Comparison of ENCODE assay signal across 16 cellular contexts in the genomic region with DNA sequence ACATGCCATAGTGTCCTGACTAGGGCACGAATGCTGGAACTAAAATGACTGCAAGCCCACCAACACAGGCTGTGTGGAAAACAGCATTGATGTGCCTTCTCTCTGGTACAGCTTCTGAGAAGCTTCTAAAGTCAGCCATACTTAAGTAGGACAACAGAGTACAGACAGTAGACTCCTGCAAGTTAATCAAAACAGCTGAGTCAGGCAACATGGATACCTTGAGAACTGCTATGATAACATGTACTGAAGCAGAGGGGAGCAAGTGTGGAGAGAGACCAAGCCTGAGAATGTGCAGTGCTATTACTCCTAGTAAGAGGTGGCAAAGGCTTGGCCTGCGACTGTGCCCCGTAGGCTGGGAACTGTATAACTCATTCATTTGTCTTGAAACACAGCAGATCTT. TPM values are rescaled to one million over a fixed set of nuclear protein-coding genes. Genes with fewer than 3 reads are reported as not detected.
A peak's percentile ranks its signal among the peaks of the same experiment; 100 is the strongest.
DNase-seq lines count a peak whose midpoint lies in the region; ATAC-seq and TF ChIP-seq lines count a peak whose summit lies in the region.
"Had no signal": no experiment of that assay in that cellular context is flagged by ENCODE, and none has a peak within 500 bp of the region (broad histone marks: within the 10 kb centered on the region; RNA-seq: fewer than 3 reads in every experiment).

No MANE protein-coding gene starts in this region.

- POLR2A ChIA-PET in naive thymus-derived CD8-positive, alpha-beta T cell (lab: Charles Lee): no interaction called here

- no peak overlapping the region for H3K4ac ChIP-seq in H9 (ENCODE audit: low read depth, low read length)

- H3K23ac ChIP-seq in H9 (ENCODE audit: insufficient read length, low read depth, low read length): no peak overlapping the region

- H3K27ac ChIP-seq in BLaER1: no peak overlapping the region
- H3K27ac ChIP-seq in H9 (ENCODE audit: insufficient read length, low read depth, low read length): no peak overlapping the region
- H3K27ac ChIP-seq: esophagus muscularis mucosa, SJSA1, stomach had no signal

- H3K18ac ChIP-seq in H9 (ENCODE audit: insufficient read length, low read depth, low read length): no peak overlapping the region

- peaks cover 5% of the 10 kb centered on the region for H3K23me2 ChIP-seq in H9 (ENCODE audit: insufficient read length, low read depth, low read length, poor library complexity, severe bottlenecking)

- no peak overlapping the region for H3K4me3 ChIP-seq in BLaER1
- H3K4me3 ChIP-seq: SJSA1 had no signal

- H3K4me3 Mint-ChIP-seq in H9: peak overlapping the region; percentile 69 to 88
- peak overlapping the region; percentile 89 for H3K4me3 Mint-ChIP-seq in activated naive CD8-positive, alpha-beta T cell treated with anti-CD3 and anti-CD28 coated beads, Interleukin-2, amount 50 U/mL, for 24 hours
- peak overlapping the region; percentile 25 to 96 (median 70) for H3K4me3 Mint-ChIP-seq in naive thymus-derived CD8-positive, alpha-beta T cell

- no peaks in the 10 kb centered on the region for H3K9me3 Mint-ChIP-seq in H9
- no peaks in the 10 kb centered on the region for H3K9me3 Mint-ChIP-seq in activated naive CD8-positive, alpha-beta T cell treated with anti-CD3 and anti-CD28 coated beads, Interleukin-2, amount 50 U/mL, for 24 hours
- H3K9me3 Mint-ChIP-seq in naive thymus-derived CD8-positive, alpha-beta T cell: no peaks in the 10 kb centered on the region

- no peaks in the 10 kb centered on the region for H3K27me3 ChIP-seq in BLaER1
- H3K27me3 ChIP-seq in H9 (ENCODE audit: insufficient read depth, low read length): no peaks in the 10 kb centered on the region
- H3K27me3 ChIP-seq: esophagus muscularis mucosa, SJSA1, stomach had no signal

- intact Hi-C loops in head of caudate nucleus (cut with DNase I): loop anchor here (5.0 to 10.0 kb wide), 2 partner anchors 75 to 338 kb away; a partner anchor contains a TSS

- H4K8ac ChIP-seq in H9 (replicated peaks; ENCODE audit: insufficient read length, low read depth, low read length): no peak overlapping the region

- H2AFZ ChIP-seq in H9 (ENCODE audit: low read length): no peak overlapping the region

- ATAC-seq in activated naive CD8-positive, alpha-beta T cell treated with anti-CD3 and anti-CD28 coated beads, Interleukin-2, amount 50 U/mL, for 24 hours: no peak
- ATAC-seq in naive thymus-derived CD8-positive, alpha-beta T cell: no peak
- no peak for ATAC-seq in HG03469 (IDR thresholded peaks at IDR 0.05; ENCODE audit: unreplicated experiment)

- peaks cover 13% of the 10 kb centered on the region; the same call in 1 of the 2 replicates for H3K79me2 ChIP-seq in H9 (ENCODE audit: insufficient read depth, low read length)

- H3K36me3 Mint-ChIP-seq in H9 (ENCODE audit: insufficient read depth in 1 of 3, low read depth in 3 of 3): peaks cover 5 to 14% (median 12%) of the 10 kb centered on the region in 3 experiments; a peak in 5 of 7 replicates
- H3K36me3 Mint-ChIP-seq in activated naive CD8-positive, alpha-beta T cell treated with anti-CD3 and anti-CD28 coated beads, Interleukin-2, amount 50 U/mL, for 24 hours (ENCODE audit: low read depth): peaks cover 25% of the 10 kb centered on the region
- H3K36me3 Mint-ChIP-seq in naive thymus-derived CD8-positive, alpha-beta T cell: peaks cover 0 to 14% (median 7%) of the 10 kb centered on the region in 3 donors

- no peak overlapping the region for H4K91ac ChIP-seq in H9 (ENCODE audit: insufficient read length, low read depth, low read length)

- H2BK15ac ChIP-seq in H9 (ENCODE audit: low read depth, low read length): no peak overlapping the region

- H3K14ac ChIP-seq in H9 (ENCODE audit: insufficient read depth, low read length): no peak overlapping the region

- H2BK5ac ChIP-seq in H9 (ENCODE audit: insufficient read length, low read length): no peak overlapping the region

- no peaks in the 10 kb centered on the region for H3K79me1 ChIP-seq in H9 (ENCODE audit: insufficient read depth, low read depth, low read length, poor library complexity, severe bottlenecking)

- H3K4me1 Mint-ChIP-seq in H9: peaks cover 16 to 17% of the 10 kb centered on the region in 2 experiments
- peaks cover 55% of the 10 kb centered on the region for H3K4me1 Mint-ChIP-seq in activated naive CD8-positive, alpha-beta T cell treated with anti-CD3 and anti-CD28 coated beads, Interleukin-2, amount 50 U/mL, for 24 hours
- peaks cover 25 to 61% (median 58%) of the 10 kb centered on the region in 4 donors for H3K4me1 Mint-ChIP-seq in naive thymus-derived CD8-positive, alpha-beta T cell

- H3K27me3 Mint-ChIP-seq in H9 (ENCODE audit: low read depth): peaks cover 9% of the 10 kb centered on the region
- no peaks in the 10 kb centered on the region for H3K27me3 Mint-ChIP-seq in activated naive CD8-positive, alpha-beta T cell treated with anti-CD3 and anti-CD28 coated beads, Interleukin-2, amount 50 U/mL, for 24 hours
- no peaks in the 10 kb centered on the region for H3K27me3 Mint-ChIP-seq in naive thymus-derived CD8-positive, alpha-beta T cell

- H2BK12ac ChIP-seq in H9 (ENCODE audit: insufficient read length, low read depth, low read length): no peak overlapping the region

- no peak overlapping the region for H2BK120ac ChIP-seq in H9 (ENCODE audit: low read depth, low read length, poor library complexity, severe bottlenecking)

- H3K9me3 ChIP-seq in BLaER1: no peaks in the 10 kb centered on the region
- no peaks in the 10 kb centered on the region for H3K9me3 ChIP-seq in H9 (ENCODE audit: control insufficient read depth, low read depth, low read length)
- H3K9me3 ChIP-seq: esophagus muscularis mucosa, SJSA1, stomach had no signal

- H3K4me2 ChIP-seq in BLaER1 (peak overlapping the region; percentile 92), H9 (ENCODE audit: insufficient read depth, insufficient read length, low read length) (no peak overlapping the region)

- H3K27ac Mint-ChIP-seq in H9: 0 out of 7 replicates have a peak overlapping the region, but pooled peaks of 1 of the 3 experiments have one; percentile 17
- peak overlapping the region; percentile 65 for H3K27ac Mint-ChIP-seq in activated naive CD8-positive, alpha-beta T cell treated with anti-CD3 and anti-CD28 coated beads, Interleukin-2, amount 50 U/mL, for 24 hours
- H3K27ac Mint-ChIP-seq in naive thymus-derived CD8-positive, alpha-beta T cell: peak overlapping the region in 6 of 10 donors; percentile 5 to 91 (median 56)

- WGBS in H9 (ENCODE audit: extremely low coverage, insufficient read length, low lambda C conversion rate): no CpG with 5 or more reads among the region's 3 CpGs

- H4K5ac ChIP-seq in H9 (ENCODE audit: insufficient read length, low read depth, low read length): no peak overlapping the region

- no peak overlapping the region for H2AK5ac ChIP-seq in H9 (ENCODE audit: insufficient read length, low read length)

- no peak for TF ChIP-seq CTCF in H9 (conservative IDR thresholded peaks at IDR 0.05)

- H3K56ac ChIP-seq in H9 (ENCODE audit: insufficient read length, low read depth, low read length): no peak overlapping the region

- no peak overlapping the region for H3T11ph ChIP-seq in H9 (ENCODE audit: low read length)

- H4K20me1 ChIP-seq in BLaER1: peaks cover 62% of the 10 kb centered on the region
- no peaks in the 10 kb centered on the region for H4K20me1 ChIP-seq in H9 (ENCODE audit: control insufficient read depth, insufficient read depth, insufficient read length)

- peaks cover 29% of the 10 kb centered on the region for H3K4me1 ChIP-seq in BLaER1
- H3K4me1 ChIP-seq in H9 (ENCODE audit: insufficient read depth, low read length): no peaks in the 10 kb centered on the region; the same call in 1 of the 2 replicates

- no peak overlapping the region for H2BK20ac ChIP-seq in H9 (ENCODE audit: low read depth, low read length, poor library complexity, severe bottlenecking)

- no peak overlapping the region for H3K9ac ChIP-seq in BLaER1
- H3K9ac ChIP-seq in H9 (ENCODE audit: extremely low read depth, insufficient read length, low read length): no peak overlapping the region

- peaks cover 22% of the 10 kb centered on the region for H3K36me3 ChIP-seq in BLaER1
- H3K36me3 ChIP-seq: stomach had no signal

- DNase-seq in H9 (no peak), NCI-H226 (no peak), head of caudate nucleus (no peak), kidney tubule cell (ENCODE audit: low spot score) (no peak)
- DNase-seq in activated naive CD8-positive, alpha-beta T cell treated with anti-CD3 and anti-CD28 coated beads, Interleukin-2, amount 50 U/mL, for 24 hours: no peak
- no peak for DNase-seq in naive thymus-derived CD8-positive, alpha-beta T cell
- DNase-seq: activated effector memory CD4-positive, alpha-beta T cell treated with Interleukin-2 at 50 U/mL for 16 hours; cerebellar nuclear complex; mesenchymal stem cell; NCI-H187; stimulated activated CD4-positive, alpha-beta T cell treated with anti-CD3 and anti-CD28 coated beads, Interleukin-4, amount 100 ng/mL, for 24 hours; stomach had no signal

RNA-seq across cellular contexts. Expression of a gene that starts 2.5 kb away (rescaled TPM):
- total RNA-seq in H9 (2021): 32.0 and 33.3 TPM in 2 replicates
- 10 to 100 TPM; 39.1 to 42.2 TPM for total RNA-seq in naive thymus-derived CD8-positive, alpha-beta T cell
- polyA plus RNA-seq in naive thymus-derived CD8-positive, alpha-beta T cell: 10 to 100 TPM; 36.7 to 57.7 (median 41.4) TPM

RNA-seq across cellular contexts. Expression of a gene that starts 20.4 kb away (rescaled TPM):
- total RNA-seq in H9 (2021): 0.17 TPM in 1 of 2 replicates, not detected in the other
- total RNA-seq in naive thymus-derived CD8-positive, alpha-beta T cell: 1 to 10 TPM in 1 of 2 experiments, under 1 TPM in 1; 0.77 to 1.1 TPM
- under 1 TPM in 1 of 3 donors, not detected in 2; 0.45 TPM for polyA plus RNA-seq in naive thymus-derived CD8-positive, alpha-beta T cell
- polyA plus RNA-seq: stomach had no signal
